Comparison of ENCODE assay signal across 8 cellular contexts in genomic region chr11:4607782-4608666, GRCh38. TPM values are rescaled to one million over a fixed set of nuclear protein-coding genes. Genes with fewer than 3 reads are reported as not detected.
DNase-seq lines count a peak whose midpoint lies in the region; ATAC-seq and TF ChIP-seq lines count a peak whose summit lies in the region.

A gene with protein sequence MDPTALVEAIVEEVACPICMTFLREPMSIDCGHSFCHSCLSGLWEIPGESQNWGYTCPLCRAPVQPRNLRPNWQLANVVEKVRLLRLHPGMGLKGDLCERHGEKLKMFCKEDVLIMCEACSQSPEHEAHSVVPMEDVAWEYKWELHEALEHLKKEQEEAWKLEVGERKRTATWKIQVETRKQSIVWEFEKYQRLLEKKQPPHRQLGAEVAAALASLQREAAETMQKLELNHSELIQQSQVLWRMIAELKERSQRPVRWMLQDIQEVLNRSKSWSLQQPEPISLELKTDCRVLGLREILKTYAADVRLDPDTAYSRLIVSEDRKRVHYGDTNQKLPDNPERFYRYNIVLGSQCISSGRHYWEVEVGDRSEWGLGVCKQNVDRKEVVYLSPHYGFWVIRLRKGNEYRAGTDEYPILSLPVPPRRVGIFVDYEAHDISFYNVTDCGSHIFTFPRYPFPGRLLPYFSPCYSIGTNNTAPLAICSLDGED (minus strand): TSS chr11:4608231. CDS start chr11:4605504, 2,727 bp downstream.

- peak within 1 kb of the TSS; percentile 85 for H3K27ac ChIP-seq in BLaER1
- H3K27ac ChIP-seq in ectodermal cell (ENCODE audit: insufficient read depth, low read depth, low read length, poor library complexity, severe bottlenecking) = peak within 1 kb of the TSS; percentile 78
- peak within 1 kb of the TSS; percentile 92 to 93 for H3K27ac ChIP-seq in lung (ENCODE audit: low read depth in 1 of 2, low read length in 1 of 2)

- peak within 1 kb of the TSS; percentile 91 for H3K27ac Mint-ChIP-seq in activated CD8-positive, alpha-beta T cell treated with anti-CD3 and anti-CD28 coated beads, Interleukin-2, amount 10 ng/mL, durations not matched to agents 7 days and 5 days

- peak within 1 kb of the TSS; percentile 86 for H3K4me3 ChIP-seq in BLaER1
- H3K4me3 ChIP-seq in ectodermal cell (ENCODE audit: insufficient read depth, low read depth, low read length) = peak within 1 kb of the TSS; percentile 62
- H3K4me3 ChIP-seq in lung = peak within 1 kb of the TSS; percentile 76

- 6 to 7% methylated on average over 43 of the region's 43 CpGs for WGBS in ectodermal cell, 2 experiments
- WGBS in lung, 2 donors = 4% methylated on average over 43 of the region's 43 CpGs

- H3K9me3 Mint-ChIP-seq in activated CD8-positive, alpha-beta T cell treated with anti-CD3 and anti-CD28 coated beads, Interleukin-2, amount 10 ng/mL, durations not matched to agents 7 days and 5 days (ENCODE audit: insufficient read depth) = no peaks in the 10 kb centered on the region

- no peaks in the 10 kb centered on the region for H3K27me3 Mint-ChIP-seq in activated CD8-positive, alpha-beta T cell treated with anti-CD3 and anti-CD28 coated beads, Interleukin-2, amount 10 ng/mL, durations not matched to agents 7 days and 5 days (ENCODE audit: low read depth)

- no peaks in the 10 kb centered on the region for H3K9me3 ChIP-seq in BLaER1
- H3K9me3 ChIP-seq in ectodermal cell (ENCODE audit: control insufficient read depth, low read length) = no peaks in the 10 kb centered on the region
- H3K9me3 ChIP-seq in lung (ENCODE audit: control insufficient read depth in 2 of 2, insufficient read depth in 1 of 2, low read length in 1 of 2) = no peaks in the 10 kb centered on the region

- H3K36me3 ChIP-seq in BLaER1 (peaks cover 23% of the 10 kb centered on the region), ectodermal cell (ENCODE audit: control insufficient read depth, insufficient read depth, low read length) (peaks cover 6% of the 10 kb centered on the region), lung (ENCODE audit: control insufficient read depth in 2 of 2, insufficient read depth in 2 of 2, low read length in 2 of 2) (peaks cover 4 to 11% of the 10 kb centered on the region in 2 donors)

- CTCF ChIA-PET in activated CD8-positive, alpha-beta T cell treated with anti-CD3 and anti-CD28 coated beads, Interleukin-2, amount 10 ng/mL, durations not matched to agents 7 days and 5 days (lab: Charles Lee) = interaction anchor here (0.8 to 3.2 kb wide), 3 partner anchors 19 to 421 kb away, joined by 3 to 14 read pairs (median 4); no protein-coding TSS in a partner anchor

- POLR2A ChIA-PET in activated CD8-positive, alpha-beta T cell treated with anti-CD3 and anti-CD28 coated beads, Interleukin-2, amount 10 ng/mL, durations not matched to agents 7 days and 5 days (lab: Charles Lee) = interaction anchor here (1.1 kb wide), 2 partner anchors 16 to 527 kb away, joined by 3 read pairs; no protein-coding TSS in a partner anchor

- H3K4me1 Mint-ChIP-seq in activated CD8-positive, alpha-beta T cell treated with anti-CD3 and anti-CD28 coated beads, Interleukin-2, amount 10 ng/mL, durations not matched to agents 7 days and 5 days (ENCODE audit: low read depth) = peaks cover 39% of the 10 kb centered on the region

- H3K9ac ChIP-seq in BLaER1 = peak within 1 kb of the TSS; percentile 85

- peaks cover 10% of the 10 kb centered on the region for H3K36me3 Mint-ChIP-seq in activated CD8-positive, alpha-beta T cell treated with anti-CD3 and anti-CD28 coated beads, Interleukin-2, amount 10 ng/mL, durations not matched to agents 7 days and 5 days (ENCODE audit: low read depth)

- peak within 1 kb of the TSS; percentile 92 for H3K4me3 Mint-ChIP-seq in activated CD8-positive, alpha-beta T cell treated with anti-CD3 and anti-CD28 coated beads, Interleukin-2, amount 10 ng/mL, durations not matched to agents 7 days and 5 days

- ATAC-seq in GM19328 (IDR thresholded peaks at IDR 0.05; ENCODE audit: unreplicated experiment) = peak; percentile 100
- ATAC-seq in HG03520 (IDR thresholded peaks at IDR 0.05; ENCODE audit: unreplicated experiment) = peak; percentile 100
- peak; percentile 100 for ATAC-seq in activated CD8-positive, alpha-beta T cell treated with anti-CD3 and anti-CD28 coated beads, Interleukin-2, amount 10 ng/mL, durations not matched to agents 7 days and 5 days
- ATAC-seq in lung (ENCODE audit: insufficient read depth, low FRiP score) = peak; percentile 100

- peaks cover 23% of the 10 kb centered on the region for H3K4me1 ChIP-seq in BLaER1
- no peaks in the 10 kb centered on the region for H3K4me1 ChIP-seq in ectodermal cell (ENCODE audit: control insufficient read depth, insufficient read depth, low read length)
- H3K4me1 ChIP-seq in lung (ENCODE audit: control insufficient read depth in 2 of 2, insufficient read depth in 2 of 2, low read length in 2 of 2) = peaks cover 1 to 13% of the 10 kb centered on the region in 2 donors

- peak within 1 kb of the TSS; percentile 85 for H3K4me2 ChIP-seq in BLaER1

- DNase-seq in NCI-H82 treated with DMSO at 0.1 percent for 48 hours (lab: John Stamatoyannopoulos, UW; ENCODE audit: unreplicated experiment) = peak; percentile 63
- peak; percentile 95 for DNase-seq in activated CD8-positive, alpha-beta T cell treated with anti-CD3 and anti-CD28 coated beads, Interleukin-2, amount 10 ng/mL, durations not matched to agents 7 days and 5 days
- peak; percentile 98 for DNase-seq in lung (ENCODE audit: low spot score)
- peak; percentile 82 to 89 (median 88) for DNase-seq in stimulated activated CD4-positive, alpha-beta T cell treated with anti-CD3 and anti-CD28 coated beads, TNF-alpha, amount 100 ng/mL, for 4 hours (ENCODE audit: low read depth in 3 of 3)

- no peaks in the 10 kb centered on the region for H4K20me1 ChIP-seq in BLaER1

- H3K27me3 ChIP-seq in BLaER1 (no peaks in the 10 kb centered on the region), ectodermal cell (ENCODE audit: control insufficient read depth, insufficient read depth, low read length, poor library complexity, severe bottlenecking) (peaks cover 4% of the 10 kb centered on the region), lung (ENCODE audit: control insufficient read depth, insufficient read depth) (no peaks in the 10 kb centered on the region)

- no peak for TF ChIP-seq CTCF in lung (IDR thresholded peaks at IDR 0.05; ENCODE audit: control extremely low read depth, extremely low read depth)

RNA-seq across cellular contexts. Expression of the gene that starts here (rescaled TPM):
- total RNA-seq in activated CD8-positive, alpha-beta T cell treated with anti-CD3 and anti-CD28 coated beads, Interleukin-2, amount 10 ng/mL, durations not matched to agents 7 days and 5 days = 10 to 100 TPM; 10.8 to 12.3 TPM
- 14.7 TPM for polyA plus RNA-seq in ectodermal cell (2013, experiment 1 of 4)
- 14.9 TPM for polyA plus RNA-seq in ectodermal cell (2013, experiment 2 of 4)
- polyA plus RNA-seq in ectodermal cell (2013, experiment 3 of 4) = 10.9 TPM
- 12.1 TPM for polyA plus RNA-seq in ectodermal cell (2013, experiment 4 of 4)
- total RNA-seq in lung = 10 to 100 TPM; 15.0 to 18.6 TPM
- polyA plus RNA-seq in lung = 1 to 10 TPM; 5.6 to 7.5 TPM

Comparison
In these comparisons a context has a peak if more than half of its experiments do, and no peak if none do; other contexts are left out.
1. Peak in every context shown above with its lines: DNase-seq, ATAC-seq, H3K4me3 ChIP-seq and H3K27ac ChIP-seq.